In genomic region chr1:157249739-157250138, GRCh38 we compare ENCODE assay signal across 22 cellular contexts.
"Had no signal": no experiment of that assay in that cellular context is flagged by ENCODE, and none has a peak within 500 bp of the region (broad histone marks: within the 10 kb centered on the region; RNA-seq: fewer than 3 reads in every experiment).

No MANE protein-coding gene starts in this region.

- H2AFZ ChIP-seq: parathyroid adenoma had no signal

- H3K27ac ChIP-seq: dorsolateral prefrontal cortex, heart left ventricle, parathyroid adenoma, psoas muscle, right lobe of liver, spleen had no signal

- H3K27me3 ChIP-seq: right lobe of liver had no signal

- H3K4me1 ChIP-seq: heart left ventricle, parathyroid adenoma, psoas muscle, right lobe of liver, spleen had no signal

- DNase-seq: cortex of kidney; dorsolateral prefrontal cortex; effector CD8-positive, alpha-beta T cell; heart left ventricle; hippocampal formation; left colon; left ventricle myocardium superior; mesendoderm; naive B cell; occipital lobe; psoas muscle; retina; right lobe of liver; spleen; stimulated activated CD4-positive, alpha-beta T cell treated with anti-CD3 and anti-CD28 coated beads, Interleukin-1b, Interleukin-23, amount 100 ng/mL, for 48 hours; stimulated activated CD4-positive, alpha-beta T cell treated with anti-CD3 and anti-CD28 coated beads, Interleukin-4, amount 100 ng/mL, for 4 hours; stimulated activated naive CD4-positive, alpha-beta T cell treated with Interleukin-2 at 50 U/mL for 16 hours had no signal

- H3K36me3 ChIP-seq: heart left ventricle, right lobe of liver, spleen had no signal

- ATAC-seq: esophagus mucosa, heart left ventricle, left colon, left ventricle myocardium superior, psoas muscle, right lobe of liver had no signal

- H3K4me3 Mint-ChIP-seq: nephron had no signal

- H3K27ac Mint-ChIP-seq: nephron had no signal

- H3K4me1 Mint-ChIP-seq: nephron had no signal

- FAIRE-seq: frontal cortex had no signal

- H3K9me3 ChIP-seq: psoas muscle, right lobe of liver had no signal

- H3K4me3 ChIP-seq: dorsolateral prefrontal cortex, heart left ventricle, lung, psoas muscle, right lobe of liver, spleen had no signal

- H3K79me2 ChIP-seq: parathyroid adenoma had no signal
